In the genomic region with DNA sequence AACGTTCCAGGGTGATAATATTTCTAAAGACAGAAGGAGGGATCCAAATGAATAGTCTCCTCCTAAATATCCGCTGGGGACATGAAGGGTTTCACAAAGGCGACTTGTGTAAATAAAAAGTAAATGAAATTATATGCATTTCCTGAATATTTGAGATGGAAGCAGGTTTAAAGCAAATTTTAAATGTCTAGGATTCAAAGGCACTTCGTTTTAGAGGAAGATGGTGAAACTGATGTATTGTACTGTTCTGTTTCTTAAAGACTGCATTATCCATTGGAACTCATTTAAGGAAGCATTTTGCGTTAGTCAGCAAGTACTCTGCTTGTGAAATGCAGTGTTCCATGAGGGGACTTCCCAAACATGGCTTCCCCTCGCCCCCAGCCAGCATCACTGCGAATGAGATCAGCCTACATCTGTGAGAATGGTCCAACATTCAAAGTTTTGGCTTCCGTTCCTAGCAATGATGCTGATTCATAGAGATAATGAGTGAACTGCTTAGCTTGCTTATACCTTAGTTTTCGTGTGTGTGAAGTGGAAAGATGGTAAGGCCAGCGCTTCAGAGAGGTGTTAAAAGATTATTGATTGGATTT, we compare ENCODE assay signal across 1 cellular context.
TF ChIP-seq lines count a peak whose summit lies in the region.

No MANE protein-coding gene starts in this region.

TF ChIP-seq in SK-N-SH treated with all-trans-retinoic acid at 6 μM for 48 hours, 23 proteins besides CTCF, POLR2A, EP300 and RAD21 (continued from another document):
- TF ChIP-seq, protein P1, sequence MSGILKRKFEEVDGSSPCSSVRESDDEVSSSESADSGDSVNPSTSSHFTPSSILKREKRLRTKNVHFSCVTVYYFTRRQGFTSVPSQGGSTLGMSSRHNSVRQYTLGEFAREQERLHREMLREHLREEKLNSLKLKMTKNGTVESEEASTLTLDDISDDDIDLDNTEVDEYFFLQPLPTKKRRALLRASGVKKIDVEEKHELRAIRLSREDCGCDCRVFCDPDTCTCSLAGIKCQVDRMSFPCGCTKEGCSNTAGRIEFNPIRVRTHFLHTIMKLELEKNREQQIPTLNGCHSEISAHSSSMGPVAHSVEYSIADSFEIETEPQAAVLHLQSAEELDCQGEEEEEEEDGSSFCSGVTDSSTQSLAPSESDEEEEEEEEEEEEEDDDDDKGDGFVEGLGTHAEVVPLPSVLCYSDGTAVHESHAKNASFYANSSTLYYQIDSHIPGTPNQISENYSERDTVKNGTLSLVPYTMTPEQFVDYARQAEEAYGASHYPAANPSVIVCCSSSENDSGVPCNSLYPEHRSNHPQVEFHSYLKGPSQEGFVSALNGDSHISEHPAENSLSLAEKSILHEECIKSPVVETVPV (CRISPR knock-in tag; IDR thresholded peaks at IDR 0.05), result no peak
- TF ChIP-seq BACH2 (CRISPR knock-in tag; IDR thresholded peaks at IDR 0.05; ENCODE audit: borderline replicate concordance) (no peak), ZNF70 (CRISPR knock-in tag; IDR thresholded peaks at IDR 0.05) (no peak)
